1 cellular context compared by ENCODE assay signal in genomic region chr11:67586568-67587250, GRCh38.
TF ChIP-seq lines count a peak whose summit lies in the region.

No MANE protein-coding gene starts in this region.

TF ChIP-seq in PFSK-1, 5 proteins besides CTCF, POLR2A, EP300 and RAD21:
- no peak for TF ChIP-seq FOXP2 (optimal IDR thresholded peaks at IDR 0.05; ENCODE audit: borderline replicate concordance, extremely low read depth, extremely low read length, insufficient read depth)
- TF ChIP-seq POLR2AphosphoS5 (IDR thresholded peaks at IDR 0.05; ENCODE audit: low read depth, low read length): peak; percentile 46; the same call in 1 of the 2 replicates
